ENCODE assay signal across 24 cellular contexts in genomic region chr22:38632528-38632927, GRCh38. TPM values are rescaled to one million over a fixed set of nuclear protein-coding genes. Genes with fewer than 3 reads are reported as not detected.
"Had no signal": no experiment of that assay in that cellular context is flagged by ENCODE, and none has a peak within 500 bp of the region (broad histone marks: within the 10 kb centered on the region; RNA-seq: fewer than 3 reads in every experiment).

No MANE protein-coding gene starts in this region.

- FAIRE-seq: keratinocyte, pancreas had no signal

- H3K9me3 Mint-ChIP-seq: naive thymus-derived CD8-positive, alpha-beta T cell; stimulated activated naive CD8-positive, alpha-beta T cell treated with anti-CD3 and anti-CD28 coated beads, Interleukin-15, amount 100 ng/mL, for 72 hours had no signal

- H3K27me3 Mint-ChIP-seq: stimulated activated naive CD8-positive, alpha-beta T cell treated with anti-CD3 and anti-CD28 coated beads, Interleukin-15, amount 100 ng/mL, for 72 hours had no signal

- H3K27me3 ChIP-seq: dorsolateral prefrontal cortex, gastrocnemius medialis, neutrophil, pancreas, suprapubic skin, transverse colon, upper lobe of right lung, uterus had no signal

- H3K9me3 ChIP-seq: gastrocnemius medialis, lower lobe of right lung, neutrophil, pancreas, suprapubic skin, transverse colon, upper lobe of right lung, uterus had no signal

- H3K27ac ChIP-seq: dorsolateral prefrontal cortex, gastrocnemius medialis, lower lobe of right lung, neutrophil, pancreas, suprapubic skin, transverse colon, upper lobe of right lung, uterus had no signal

- DNase-seq: dorsolateral prefrontal cortex; effector CD4-positive, alpha-beta T cell; foreskin fibroblast; gastrocnemius medialis; head of caudate nucleus; left ventricle myocardium superior; lower lobe of right lung; pancreas; stimulated activated CD4-positive, alpha-beta T cell treated with anti-CD3 and anti-CD28 coated beads, Interleukin-12 subunit alpha, Interleukin-12 subunit beta, amount 100 ng/mL, for 4 hours; stimulated activated CD4-positive, alpha-beta T cell treated with anti-CD3 and anti-CD28 coated beads, Interleukin-1b, Interleukin-23, amount 100 ng/mL, for 48 hours; stimulated activated CD4-positive, alpha-beta T cell treated with anti-CD3 and anti-CD28 coated beads, Interleukin-4, amount 100 ng/mL, for 1 hour; stimulated activated CD8-positive, alpha-beta memory T cell treated with anti-CD3 and anti-CD28 coated beads, Interleukin-4, amount 100 ng/mL, for 48 hours; stimulated activated naive CD4-positive, alpha-beta T cell; stimulated activated naive CD8-positive, alpha-beta T cell treated with anti-CD3 and anti-CD28 coated beads, Interleukin-15, amount 100 ng/mL, for 72 hours; transverse colon; upper lobe of right lung; uterus had no signal

- H3K4me3 ChIP-seq: dorsolateral prefrontal cortex, gastrocnemius medialis, lower lobe of right lung, pancreas, smooth muscle cell, suprapubic skin, transverse colon, upper lobe of right lung, uterus had no signal

- ATAC-seq: esophagus mucosa, gastrocnemius medialis, left ventricle myocardium superior, pancreas, sciatic nerve had no signal

- H3K4me1 ChIP-seq: gastrocnemius medialis, lower lobe of right lung, pancreas, suprapubic skin, transverse colon, upper lobe of right lung, uterus had no signal

- H3K4me2 ChIP-seq: smooth muscle cell had no signal

- H3K36me3 Mint-ChIP-seq: naive thymus-derived CD8-positive, alpha-beta T cell had no signal

- H3K36me3 ChIP-seq: gastrocnemius medialis, lower lobe of right lung, neutrophil, pancreas, transverse colon, upper lobe of right lung, uterus had no signal

RNA-seq across cellular contexts. Expression of gene FAM227A, which starts 23.7 kb away (rescaled TPM):
- polyA plus RNA-seq: naive thymus-derived CD8-positive, alpha-beta T cell had no signal
